18 cellular contexts compared by ENCODE assay signal in the genomic region with DNA sequence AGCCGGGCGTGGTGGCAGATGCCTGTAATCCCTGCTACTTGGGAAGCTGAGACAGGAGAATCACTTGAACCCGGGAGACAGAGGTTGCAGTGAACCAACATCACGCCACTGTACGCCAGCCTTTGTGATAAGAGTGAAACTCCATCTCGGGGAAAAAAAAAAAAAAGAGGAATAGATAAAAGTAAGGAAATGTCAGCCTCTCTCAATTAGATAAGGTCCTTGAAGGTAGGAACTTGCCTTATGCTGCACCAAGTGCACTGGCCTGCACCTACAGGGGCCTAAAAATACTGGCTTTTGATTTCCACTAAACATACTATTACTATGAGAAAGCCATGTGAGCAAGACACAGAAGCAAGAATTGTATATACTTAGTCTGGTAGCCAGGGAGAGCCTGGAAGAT.
"Had no signal": no experiment of that assay in that cellular context is flagged by ENCODE, and none has a peak within 500 bp of the region (broad histone marks: within the 10 kb centered on the region; RNA-seq: fewer than 3 reads in every experiment).

No MANE protein-coding gene starts in this region.

- ATAC-seq: activated CD8-positive, alpha-beta T cell treated with anti-CD3 and anti-CD28 coated beads, Interleukin-2, amount 10 ng/mL, durations not matched to agents 7 days and 5 days; foreskin keratinocyte; left colon had no signal

- H3K36me3 Mint-ChIP-seq: naive B cell had no signal

- H3K27ac ChIP-seq: foreskin keratinocyte, testis, vagina had no signal

- H3K27me3 ChIP-seq: foreskin keratinocyte, right lobe of liver, stomach, testis, vagina had no signal

- H3K4me3 ChIP-seq: right lobe of liver, smooth muscle cell, stomach, testis, vagina had no signal

- H3K4me3 Mint-ChIP-seq: activated CD4-positive, alpha-beta T cell treated with anti-CD3 and anti-CD28 coated beads, Interleukin-2, amount 10 ng/mL, durations not matched to agents 24 days and 14 days; activated CD8-positive, alpha-beta T cell treated with anti-CD3 and anti-CD28 coated beads, Interleukin-2, amount 10 ng/mL, durations not matched to agents 7 days and 5 days had no signal

- H3K27ac Mint-ChIP-seq: activated CD4-positive, alpha-beta T cell treated with anti-CD3 and anti-CD28 coated beads, Interleukin-2, amount 10 ng/mL, durations not matched to agents 24 days and 14 days; activated CD8-positive, alpha-beta T cell treated with anti-CD3 and anti-CD28 coated beads, Interleukin-2, amount 10 ng/mL, durations not matched to agents 7 days and 5 days had no signal

- DNase-seq: activated CD4-positive, alpha-beta T cell treated with anti-CD3 and anti-CD28 coated beads, Interleukin-2, amount 10 ng/mL, durations not matched to agents 24 days and 14 days; activated CD8-positive, alpha-beta memory T cell treated with anti-CD3 and anti-CD28 coated beads, Interleukin-2, amount 50 U/mL, for 4 hours; activated CD8-positive, alpha-beta T cell treated with anti-CD3 and anti-CD28 coated beads, Interleukin-2, amount 10 ng/mL, durations not matched to agents 7 days and 5 days; activated gamma-delta T cell; activated T-cell treated with anti-CD3 and anti-CD28 coated beads, Interleukin-2, amount 50 U/mL, for 48 hours; caudate nucleus; foreskin keratinocyte; immature natural killer cell; left colon; naive B cell; nucleus accumbens; right lobe of liver; stomach; T-helper 2 cell; testis had no signal

- H3K27me3 Mint-ChIP-seq: activated CD4-positive, alpha-beta T cell treated with anti-CD3 and anti-CD28 coated beads, Interleukin-2, amount 10 ng/mL, durations not matched to agents 24 days and 14 days; naive B cell had no signal

- H3K36me3 ChIP-seq: right lobe of liver, stomach, vagina had no signal

- H3K4me2 ChIP-seq: smooth muscle cell had no signal

- H3K9me3 Mint-ChIP-seq: activated CD4-positive, alpha-beta T cell treated with anti-CD3 and anti-CD28 coated beads, Interleukin-2, amount 10 ng/mL, durations not matched to agents 24 days and 14 days; activated naive CD4-positive, alpha-beta T cell treated with anti-CD3 and anti-CD28 coated beads, Interleukin-2, amount 50 U/mL, for 72 hours; immature natural killer cell; naive B cell had no signal

- H3K9me3 ChIP-seq: right lobe of liver, stomach, testis, vagina had no signal
